1 cellular context compared by ENCODE assay signal in the genomic region with DNA sequence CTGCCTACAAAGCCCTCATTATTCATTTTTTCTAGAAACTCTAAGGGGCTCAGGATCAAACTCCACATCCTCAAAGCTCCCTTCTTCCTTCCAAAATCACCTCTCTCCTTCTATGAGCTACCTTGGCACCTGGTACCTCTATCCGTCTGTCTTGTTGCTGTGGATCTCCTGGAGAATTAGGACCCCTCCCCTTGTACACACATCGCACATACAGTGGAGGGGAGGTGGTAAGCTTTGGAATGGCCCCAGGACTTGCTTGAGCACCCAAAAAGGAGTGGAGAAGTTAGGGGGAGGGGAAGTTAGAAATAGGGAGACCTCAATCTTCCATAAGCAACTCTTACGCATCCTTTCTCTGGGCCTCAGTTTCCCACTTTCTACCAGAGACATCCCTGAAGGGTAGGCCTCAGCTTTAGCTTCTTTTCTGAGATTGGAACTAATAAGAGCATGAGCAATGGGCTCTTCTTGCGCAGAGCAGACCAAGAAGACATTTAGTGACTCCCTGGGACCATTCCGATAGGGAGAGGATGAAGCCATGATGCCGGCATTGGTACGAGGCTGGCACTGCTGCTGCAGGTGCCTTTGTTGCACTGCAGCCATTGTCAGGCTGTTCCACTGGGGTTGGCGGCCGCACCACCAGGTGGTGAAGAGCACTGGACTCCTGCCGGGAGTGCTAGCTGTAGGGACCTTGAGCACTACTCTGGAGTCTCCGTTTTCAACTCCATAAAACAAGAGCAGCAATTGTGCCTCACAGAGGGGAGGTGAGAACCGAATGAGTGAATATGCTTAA.
A peak's percentile ranks its signal among the peaks of the same experiment; 100 is the strongest.
TF ChIP-seq lines count a peak whose summit lies in the region.

No MANE protein-coding gene starts in this region.

TF ChIP-seq in GM23338, 12 proteins besides CTCF, POLR2A, EP300 and RAD21:
- TF ChIP-seq REST (IDR thresholded peaks at IDR 0.05; ENCODE audit: unreplicated experiment) = no peak
- TF ChIP-seq EZH2 (IDR thresholded peaks at IDR 0.05; ENCODE audit: low read depth, unreplicated experiment) = peak; percentile 67
